In the genomic region with DNA sequence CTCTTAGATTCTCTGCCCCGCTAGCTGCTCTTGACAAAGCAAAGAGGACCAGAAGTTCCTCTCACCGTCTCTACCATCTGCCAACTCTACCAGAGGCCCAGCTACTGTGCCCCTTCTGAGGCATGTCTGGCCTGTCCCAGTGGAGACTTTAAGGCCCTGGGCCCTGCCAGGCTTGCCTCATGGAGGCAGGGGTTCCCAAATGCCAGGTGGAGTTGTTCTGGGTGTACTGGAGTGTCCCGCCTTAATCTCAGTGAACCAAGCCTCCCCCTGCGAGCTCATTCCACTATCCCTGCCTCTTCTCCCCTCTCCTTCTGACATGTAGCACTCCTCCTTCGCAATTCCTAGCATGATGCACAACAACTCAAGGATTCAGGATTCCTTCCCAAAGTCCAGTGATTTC, we compare ENCODE assay signal across 1 cellular context.
TF ChIP-seq lines count a peak whose summit lies in the region.

No MANE protein-coding gene starts in this region.

TF ChIP-seq in H1, 55 proteins besides CTCF, POLR2A, EP300 and RAD21:
- TF ChIP-seq EZH2 (IDR thresholded peaks at IDR 0.05; ENCODE audit: low read depth, low read length, severe bottlenecking) (peak; percentile 27), SIN3A (conservative IDR thresholded peaks at IDR 0.05 in 1 of 2, IDR thresholded peaks at IDR 0.05 in 1 of 2; ENCODE audit: low read depth in 1 of 2, low read length in 2 of 2) (no peak)
